In genomic region chr13:94602467-94602866, GRCh38 we compare ENCODE assay signal across 8 cellular contexts. TPM values are rescaled to one million over a fixed set of nuclear protein-coding genes. Genes with fewer than 3 reads are reported as not detected.
DNase-seq lines count a peak whose midpoint lies in the region; ATAC-seq and TF ChIP-seq lines count a peak whose summit lies in the region.

No MANE protein-coding gene starts in this region.

- peaks cover 16% of the 10 kb centered on the region for H3K9me3 Mint-ChIP-seq in GM23338

- ATAC-seq in GM23338 (no peak), HG03196 (IDR thresholded peaks at IDR 0.05; ENCODE audit: unreplicated experiment) (no peak), esophagus mucosa (no peak)

- peak overlapping the region; percentile 89 for H3K4me2 ChIP-seq in GM23338

- DNase-seq in GM23338 (ENCODE audit: low spot score) = no peak
- no peak for DNase-seq in RWPE1 (ENCODE audit: low spot score)
- DNase-seq in fibroblast of pulmonary artery (ENCODE audit: low read depth) = peak; percentile 6
- DNase-seq in skeletal muscle cell (ENCODE audit: low read depth) = no peak
- DNase-seq in NCI-H1417 treated with DMSO at 0.1 percent for 48 hours (lab: John Stamatoyannopoulos, UW) = no peak
- no peak for DNase-seq in Ammon's horn (ENCODE audit: low spot score)

- peaks cover 37% of the 10 kb centered on the region for H3K79me2 ChIP-seq in GM23338 (replicated peaks; ENCODE audit: insufficient read depth)

- H3K4me3 ChIP-seq in GM23338 (peak overlapping the region; percentile 77), fibroblast of pulmonary artery (replicated peaks; ENCODE audit: low read depth, low read length) (peak overlapping the region; percentile 83), skeletal muscle cell (ENCODE audit: low read depth, low read length) (peak overlapping the region; percentile 92)

- H3F3A ChIP-seq in GM23338 (replicated peaks; ENCODE audit: low read depth) = no peaks in the 10 kb centered on the region

- H3K36me3 Mint-ChIP-seq in GM23338 (ENCODE audit: low read depth) = peaks cover 21% of the 10 kb centered on the region

- H3K27ac Mint-ChIP-seq in GM23338 = peak overlapping the region; percentile 83; the same call in 1 of the 2 replicates

- H4K20me1 ChIP-seq in GM23338 (replicated peaks; ENCODE audit: insufficient read depth) = no peaks in the 10 kb centered on the region

- peaks cover 12% of the 10 kb centered on the region; the same call in 1 of the 2 replicates for H3K4me1 ChIP-seq in GM23338 (ENCODE audit: insufficient read depth)

- peaks cover 13% of the 10 kb centered on the region for H3K27me3 ChIP-seq in GM23338 (ENCODE audit: insufficient read depth)

- POLR2A ChIA-PET in RWPE1 (lab: Yijun Ruan, JAX; ENCODE audit: low non-redundant PET) = no interaction called here

- no peaks in the 10 kb centered on the region for H3K9me2 ChIP-seq in GM23338 (ENCODE audit: insufficient read depth)

- peaks cover 7% of the 10 kb centered on the region for H3K4me1 Mint-ChIP-seq in GM23338

- peaks cover 22% of the 10 kb centered on the region for H3K27me3 Mint-ChIP-seq in GM23338 (ENCODE audit: insufficient read depth, low read depth, poor library complexity)

- H3K36me3 ChIP-seq in GM23338 (ENCODE audit: insufficient read depth) = 0 out of 2 replicates have a peak, but pooled peaks cover 2% of the 10 kb centered on the region

- H3K4me3 Mint-ChIP-seq in GM23338 = peak overlapping the region; percentile 89

- CTCF ChIA-PET in RWPE1 (lab: Yijun Ruan, JAX) = no interaction called here

- peak overlapping the region; percentile 80; the same call in 1 of the 2 replicates for H2AFZ ChIP-seq in GM23338

- H3K27ac ChIP-seq in GM23338 (ENCODE audit: low read depth) (peak overlapping the region; percentile 48; the same call in 1 of the 2 replicates), RWPE1 (peak overlapping the region; percentile 86)

- TF ChIP-seq CTCF in GM23338 (conservative IDR thresholded peaks at IDR 0.05; ENCODE audit: low read depth in 2 of 2) (no peak), RWPE1 (conservative IDR thresholded peaks at IDR 0.05; ENCODE audit: low read depth) (no peak), fibroblast of pulmonary artery (IDR thresholded peaks at IDR 0.05; ENCODE audit: low read length, missing control alignments) (no peak)

TF ChIP-seq in GM23338, 12 proteins besides CTCF, POLR2A, EP300 and RAD21 (continues in another document):
- TF ChIP-seq STAT1 (IDR thresholded peaks at IDR 0.05; ENCODE audit: unreplicated experiment) = no peak
- TF ChIP-seq, protein P1, sequence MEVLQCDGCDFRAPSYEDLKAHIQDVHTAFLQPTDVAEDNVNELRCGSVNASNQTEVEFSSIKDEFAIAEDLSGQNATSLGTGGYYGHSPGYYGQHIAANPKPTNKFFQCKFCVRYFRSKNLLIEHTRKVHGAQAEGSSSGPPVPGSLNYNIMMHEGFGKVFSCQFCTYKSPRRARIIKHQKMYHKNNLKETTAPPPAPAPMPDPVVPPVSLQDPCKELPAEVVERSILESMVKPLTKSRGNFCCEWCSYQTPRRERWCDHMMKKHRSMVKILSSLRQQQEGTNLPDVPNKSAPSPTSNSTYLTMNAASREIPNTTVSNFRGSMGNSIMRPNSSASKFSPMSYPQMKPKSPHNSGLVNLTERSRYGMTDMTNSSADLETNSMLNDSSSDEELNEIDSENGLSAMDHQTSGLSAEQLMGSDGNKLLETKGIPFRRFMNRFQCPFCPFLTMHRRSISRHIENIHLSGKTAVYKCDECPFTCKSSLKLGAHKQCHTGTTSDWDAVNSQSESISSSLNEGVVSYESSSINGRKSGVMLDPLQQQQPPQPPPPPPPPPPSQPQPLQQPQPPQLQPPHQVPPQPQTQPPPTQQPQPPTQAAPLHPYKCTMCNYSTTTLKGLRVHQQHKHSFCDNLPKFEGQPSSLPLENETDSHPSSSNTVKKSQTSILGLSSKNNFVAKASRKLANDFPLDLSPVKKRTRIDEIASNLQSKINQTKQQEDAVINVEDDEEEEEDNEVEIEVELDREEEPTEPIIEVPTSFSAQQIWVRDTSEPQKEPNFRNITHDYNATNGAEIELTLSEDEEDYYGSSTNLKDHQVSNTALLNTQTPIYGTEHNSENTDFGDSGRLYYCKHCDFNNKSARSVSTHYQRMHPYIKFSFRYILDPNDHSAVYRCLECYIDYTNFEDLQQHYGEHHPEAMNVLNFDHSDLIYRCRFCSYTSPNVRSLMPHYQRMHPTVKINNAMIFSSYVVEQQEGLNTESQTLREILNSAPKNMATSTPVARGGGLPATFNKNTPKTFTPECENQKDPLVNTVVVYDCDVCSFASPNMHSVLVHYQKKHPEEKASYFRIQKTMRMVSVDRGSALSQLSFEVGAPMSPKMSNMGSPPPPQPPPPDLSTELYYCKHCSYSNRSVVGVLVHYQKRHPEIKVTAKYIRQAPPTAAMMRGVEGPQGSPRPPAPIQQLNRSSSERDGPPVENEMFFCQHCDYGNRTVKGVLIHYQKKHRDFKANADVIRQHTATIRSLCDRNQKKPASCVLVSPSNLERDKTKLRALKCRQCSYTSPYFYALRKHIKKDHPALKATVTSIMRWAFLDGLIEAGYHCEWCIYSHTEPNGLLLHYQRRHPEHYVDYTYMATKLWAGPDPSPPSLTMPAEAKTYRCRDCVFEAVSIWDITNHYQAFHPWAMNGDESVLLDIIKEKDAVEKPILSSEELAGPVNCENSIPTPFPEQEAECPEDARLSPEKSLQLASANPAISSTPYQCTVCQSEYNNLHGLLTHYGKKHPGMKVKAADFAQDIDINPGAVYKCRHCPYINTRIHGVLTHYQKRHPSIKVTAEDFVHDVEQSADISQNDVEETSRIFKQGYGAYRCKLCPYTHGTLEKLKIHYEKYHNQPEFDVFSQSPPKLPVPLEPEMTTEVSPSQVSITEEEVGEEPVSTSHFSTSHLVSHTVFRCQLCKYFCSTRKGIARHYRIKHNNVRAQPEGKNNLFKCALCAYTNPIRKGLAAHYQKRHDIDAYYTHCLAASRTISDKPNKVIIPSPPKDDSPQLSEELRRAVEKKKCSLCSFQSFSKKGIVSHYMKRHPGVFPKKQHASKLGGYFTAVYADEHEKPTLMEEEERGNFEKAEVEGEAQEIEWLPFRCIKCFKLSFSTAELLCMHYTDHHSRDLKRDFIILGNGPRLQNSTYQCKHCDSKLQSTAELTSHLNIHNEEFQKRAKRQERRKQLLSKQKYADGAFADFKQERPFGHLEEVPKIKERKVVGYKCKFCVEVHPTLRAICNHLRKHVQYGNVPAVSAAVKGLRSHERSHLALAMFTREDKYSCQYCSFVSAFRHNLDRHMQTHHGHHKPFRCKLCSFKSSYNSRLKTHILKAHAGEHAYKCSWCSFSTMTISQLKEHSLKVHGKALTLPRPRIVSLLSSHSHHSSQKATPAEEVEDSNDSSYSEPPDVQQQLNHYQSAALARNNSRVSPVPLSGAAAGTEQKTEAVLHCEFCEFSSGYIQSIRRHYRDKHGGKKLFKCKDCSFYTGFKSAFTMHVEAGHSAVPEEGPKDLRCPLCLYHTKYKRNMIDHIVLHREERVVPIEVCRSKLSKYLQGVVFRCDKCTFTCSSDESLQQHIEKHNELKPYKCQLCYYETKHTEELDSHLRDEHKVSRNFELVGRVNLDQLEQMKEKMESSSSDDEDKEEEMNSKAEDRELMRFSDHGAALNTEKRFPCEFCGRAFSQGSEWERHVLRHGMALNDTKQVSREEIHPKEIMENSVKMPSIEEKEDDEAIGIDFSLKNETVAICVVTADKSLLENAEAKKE (CRISPR knock-in tag; IDR thresholded peaks at IDR 0.05) = no peak
- no peak for TF ChIP-seq CREB1 (CRISPR knock-in tag; IDR thresholded peaks at IDR 0.05; ENCODE audit: low read depth)
- TF ChIP-seq ZNF114 (CRISPR knock-in tag; IDR thresholded peaks at IDR 0.05) = no peak
- TF ChIP-seq EZH2phosphoT487 (IDR thresholded peaks at IDR 0.05; ENCODE audit: unreplicated experiment) = no peak
- no peak for TF ChIP-seq NANOG (IDR thresholded peaks at IDR 0.05; ENCODE audit: borderline replicate concordance)
- no peak for TF ChIP-seq ZNF331 (CRISPR knock-in tag; IDR thresholded peaks at IDR 0.05; ENCODE audit: low read depth)
- TF ChIP-seq, protein P2, sequence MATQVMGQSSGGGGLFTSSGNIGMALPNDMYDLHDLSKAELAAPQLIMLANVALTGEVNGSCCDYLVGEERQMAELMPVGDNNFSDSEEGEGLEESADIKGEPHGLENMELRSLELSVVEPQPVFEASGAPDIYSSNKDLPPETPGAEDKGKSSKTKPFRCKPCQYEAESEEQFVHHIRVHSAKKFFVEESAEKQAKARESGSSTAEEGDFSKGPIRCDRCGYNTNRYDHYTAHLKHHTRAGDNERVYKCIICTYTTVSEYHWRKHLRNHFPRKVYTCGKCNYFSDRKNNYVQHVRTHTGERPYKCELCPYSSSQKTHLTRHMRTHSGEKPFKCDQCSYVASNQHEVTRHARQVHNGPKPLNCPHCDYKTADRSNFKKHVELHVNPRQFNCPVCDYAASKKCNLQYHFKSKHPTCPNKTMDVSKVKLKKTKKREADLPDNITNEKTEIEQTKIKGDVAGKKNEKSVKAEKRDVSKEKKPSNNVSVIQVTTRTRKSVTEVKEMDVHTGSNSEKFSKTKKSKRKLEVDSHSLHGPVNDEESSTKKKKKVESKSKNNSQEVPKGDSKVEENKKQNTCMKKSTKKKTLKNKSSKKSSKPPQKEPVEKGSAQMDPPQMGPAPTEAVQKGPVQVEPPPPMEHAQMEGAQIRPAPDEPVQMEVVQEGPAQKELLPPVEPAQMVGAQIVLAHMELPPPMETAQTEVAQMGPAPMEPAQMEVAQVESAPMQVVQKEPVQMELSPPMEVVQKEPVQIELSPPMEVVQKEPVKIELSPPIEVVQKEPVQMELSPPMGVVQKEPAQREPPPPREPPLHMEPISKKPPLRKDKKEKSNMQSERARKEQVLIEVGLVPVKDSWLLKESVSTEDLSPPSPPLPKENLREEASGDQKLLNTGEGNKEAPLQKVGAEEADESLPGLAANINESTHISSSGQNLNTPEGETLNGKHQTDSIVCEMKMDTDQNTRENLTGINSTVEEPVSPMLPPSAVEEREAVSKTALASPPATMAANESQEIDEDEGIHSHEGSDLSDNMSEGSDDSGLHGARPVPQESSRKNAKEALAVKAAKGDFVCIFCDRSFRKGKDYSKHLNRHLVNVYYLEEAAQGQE (IDR thresholded peaks at IDR 0.05; ENCODE audit: unreplicated experiment) = no peak
- no peak for TF ChIP-seq POLR2AphosphoS5 (IDR thresholded peaks at IDR 0.05; ENCODE audit: low read depth)

RNA-seq across cellular contexts. Expression of gene GPR180, which starts 0.8 kb away (rescaled TPM):
- 8.7 and 9.5 TPM in 2 replicates for total RNA-seq in GM23338 (2014; rRNA removed; shearing (Covaris generic))
- polyA plus RNA-seq in GM23338 (2016; fragmentation: Nextera tagmentation; extraction: Ambion mirVana) = 3.1 and 3.7 TPM in 2 replicates
- 2.4 TPM for total RNA-seq in esophagus mucosa

RNA-seq across cellular contexts. Expression of gene TGDS, which starts 6.5 kb away (rescaled TPM):
- 19.6 and 23.9 TPM in 2 replicates for total RNA-seq in GM23338 (2014; rRNA removed; shearing (Covaris generic))
- polyA plus RNA-seq in GM23338 (2016; fragmentation: Nextera tagmentation; extraction: Ambion mirVana) = 18.1 and 18.4 TPM in 2 replicates
- 5.8 TPM for total RNA-seq in esophagus mucosa
